In the genomic region with DNA sequence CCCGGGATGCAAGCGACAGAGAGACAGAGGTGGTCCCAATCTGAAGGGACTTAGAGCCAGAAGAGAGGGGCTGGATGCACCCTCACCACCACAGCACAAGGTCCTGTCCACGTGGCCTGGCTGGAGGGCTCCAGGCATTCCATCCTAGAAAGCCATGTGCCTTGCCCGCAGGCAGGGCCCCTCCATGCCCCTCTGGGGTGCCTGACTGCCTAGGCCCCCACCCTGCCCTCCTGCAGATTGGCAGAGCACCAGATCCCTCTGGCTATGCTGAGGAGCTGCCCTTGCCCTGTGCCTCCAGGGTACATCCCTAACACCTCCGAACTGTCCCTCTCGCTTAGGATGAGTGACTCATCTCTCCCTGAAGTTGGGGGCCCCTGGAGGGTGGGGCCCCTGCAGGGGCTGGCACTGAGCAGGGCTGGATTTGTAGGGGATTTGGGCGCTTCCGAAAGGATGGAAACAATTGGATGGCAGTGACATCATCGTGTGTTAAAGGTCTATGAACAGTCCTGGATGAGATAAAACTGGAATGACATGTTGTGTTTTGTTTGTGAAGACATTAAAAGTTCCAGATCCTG, we compare ENCODE assay signal across 1 cellular context.
TF ChIP-seq lines count a peak whose summit lies in the region.

No MANE protein-coding gene starts in this region.

TF ChIP-seq in WTC11, 78 proteins besides CTCF, POLR2A, EP300 and RAD21 (continued from another document):
- TF ChIP-seq AFF4 (CRISPR knock-in tag; IDR thresholded peaks at IDR 0.05; ENCODE audit: borderline replicate concordance), result no peak
